ENCODE assay signal across 24 cellular contexts in genomic region chr4:7263166-7263565, GRCh38.
"Had no signal": no experiment of that assay in that cellular context is flagged by ENCODE, and none has a peak within 500 bp of the region (broad histone marks: within the 10 kb centered on the region; RNA-seq: fewer than 3 reads in every experiment).

No MANE protein-coding gene starts in this region.

- H3K9me3 Mint-ChIP-seq: activated naive CD8-positive, alpha-beta T cell treated with anti-CD3 and anti-CD28 coated beads, Interleukin-2, amount 10 ng/mL, durations not matched to agents 7 days and 5 days; activated T-cell treated with anti-CD3 and anti-CD28 coated beads, Interleukin-2, amount 50 U/mL, for 4 hours; activated T-helper 2 cell treated with anti-CD3 and anti-CD28 coated beads, Interferon-gamma antibody, Interleukin-2, Interleukin-4, amounts not matched to agents 10 μg/mL and 5 μg/mL and 100 μg/mL, durations not matched to agents 14 hours and 24 hours and 36 hours; immature natural killer cell; neural crest cell had no signal

- H3K4me1 Mint-ChIP-seq: activated naive CD8-positive, alpha-beta T cell treated with anti-CD3 and anti-CD28 coated beads, Interleukin-2, amount 10 ng/mL, durations not matched to agents 7 days and 5 days; immature natural killer cell; naive thymus-derived CD4-positive, alpha-beta T cell; stimulated activated memory B cell treated with anti-CD40 and anti-IgM and Interleukin-4, amounts not matched to agents 10 μg/mL and 1 μg/mL and 100 μg/mL, for 72 hours had no signal

- H3K27ac ChIP-seq: coronary artery, left lung, sigmoid colon, testis had no signal

- H3K36me3 ChIP-seq: left lung, sigmoid colon had no signal

- ATAC-seq: activated T-cell treated with anti-CD3 and anti-CD28 coated beads, Interleukin-2, amount 50 U/mL, for 4 hours; left lung; naive thymus-derived CD4-positive, alpha-beta T cell; stimulated activated memory B cell treated with anti-CD40 and anti-IgM and Interleukin-4, amounts not matched to agents 10 μg/mL and 1 μg/mL and 100 μg/mL, for 72 hours had no signal

- H3K27me3 ChIP-seq: left lung, sigmoid colon, testis had no signal

- H3K27ac Mint-ChIP-seq: activated naive CD8-positive, alpha-beta T cell treated with anti-CD3 and anti-CD28 coated beads, Interleukin-2, amount 10 ng/mL, durations not matched to agents 7 days and 5 days; activated T-helper 2 cell treated with anti-CD3 and anti-CD28 coated beads, Interferon-gamma antibody, Interleukin-2, Interleukin-4, amounts not matched to agents 10 μg/mL and 5 μg/mL and 100 μg/mL, durations not matched to agents 14 hours and 24 hours and 36 hours; immature natural killer cell; naive thymus-derived CD4-positive, alpha-beta T cell; stimulated activated memory B cell treated with anti-CD40 and anti-IgM and Interleukin-4, amounts not matched to agents 10 μg/mL and 1 μg/mL and 100 μg/mL, for 72 hours had no signal

- H3K4me3 ChIP-seq: coronary artery, left lung, lung, sigmoid colon, smooth muscle cell, testis had no signal

- H3K4me2 ChIP-seq: smooth muscle cell had no signal

- H3K4me3 Mint-ChIP-seq: activated naive CD8-positive, alpha-beta T cell treated with anti-CD3 and anti-CD28 coated beads, Interleukin-2, amount 10 ng/mL, durations not matched to agents 7 days and 5 days; activated T-cell treated with anti-CD3 and anti-CD28 coated beads, Interleukin-2, amount 50 U/mL, for 4 hours; immature natural killer cell; naive thymus-derived CD4-positive, alpha-beta T cell; neural crest cell; stimulated activated memory B cell treated with anti-CD40 and anti-IgM and Interleukin-4, amounts not matched to agents 10 μg/mL and 1 μg/mL and 100 μg/mL, for 72 hours had no signal

- H3K36me3 Mint-ChIP-seq: activated naive CD8-positive, alpha-beta T cell treated with anti-CD3 and anti-CD28 coated beads, Interleukin-2, amount 10 ng/mL, durations not matched to agents 7 days and 5 days; immature natural killer cell; naive thymus-derived CD4-positive, alpha-beta T cell; stimulated activated memory B cell treated with anti-CD40 and anti-IgM and Interleukin-4, amounts not matched to agents 10 μg/mL and 1 μg/mL and 100 μg/mL, for 72 hours had no signal

- DNase-seq: activated CD4-positive, alpha-beta T cell treated with anti-CD3 and anti-CD28 coated beads for 1 hour; activated CD4-positive, alpha-beta T cell treated with anti-CD3 and anti-CD28 coated beads, Interleukin-2, amount 50 U/mL, for 4 hours; activated CD8-positive, alpha-beta memory T cell treated with anti-CD3 and anti-CD28 coated beads, Interleukin-2, amount 50 U/mL, for 48 hours; activated naive CD4-positive, alpha-beta T cell; activated naive CD8-positive, alpha-beta T cell treated with anti-CD3 and anti-CD28 coated beads, Interleukin-2, amount 10 ng/mL, durations not matched to agents 7 days and 5 days; activated T-cell treated with anti-CD3 and anti-CD28 coated beads, Interleukin-2, amount 50 U/mL, for 4 hours; amniotic stem cell; cerebellar nuclear complex; foreskin melanocyte; immature natural killer cell; naive thymus-derived CD4-positive, alpha-beta T cell; retina; sigmoid colon; stimulated activated CD4-positive, alpha-beta T cell treated with anti-CD3 and anti-CD28 coated beads, Interleukin-15, amount 100 ng/mL, for 24 hours; T-helper 1 cell; testis; WERI-Rb-1 had no signal

- H3K4me1 ChIP-seq: left lung, testis had no signal

- H3K9me3 ChIP-seq: left lung, sigmoid colon, testis had no signal
